ENCODE assay signal across 1 cellular context in genomic region chr11:122180435-122180834, GRCh38.
TF ChIP-seq lines count a peak whose summit lies in the region.

No MANE protein-coding gene starts in this region.

TF ChIP-seq in GM23338, 12 proteins besides CTCF, POLR2A, EP300 and RAD21 (continued from another document):
- TF ChIP-seq ZNF462 (CRISPR knock-in tag; IDR thresholded peaks at IDR 0.05) = no peak
- no peak for TF ChIP-seq ETS1 (IDR thresholded peaks at IDR 0.05)
- no peak for TF ChIP-seq REST (IDR thresholded peaks at IDR 0.05; ENCODE audit: unreplicated experiment)
- no peak for TF ChIP-seq ZNF114 (CRISPR knock-in tag; IDR thresholded peaks at IDR 0.05)
- TF ChIP-seq EZH2 (IDR thresholded peaks at IDR 0.05; ENCODE audit: low read depth, unreplicated experiment) = no peak
- TF ChIP-seq EZH2phosphoT487 (IDR thresholded peaks at IDR 0.05; ENCODE audit: unreplicated experiment) = no peak
TF ChIP-seq in GM23338: peak in this region for 0.
